In genomic region chr13:108632649-108633167, GRCh38 we compare ENCODE assay signal across 1 cellular context.
TF ChIP-seq lines count a peak whose summit lies in the region.

No MANE protein-coding gene starts in this region.

TF ChIP-seq in GM12878, 131 proteins besides CTCF, POLR2A, EP300 and RAD21 (continued from another document):
- TF ChIP-seq, protein P1, sequence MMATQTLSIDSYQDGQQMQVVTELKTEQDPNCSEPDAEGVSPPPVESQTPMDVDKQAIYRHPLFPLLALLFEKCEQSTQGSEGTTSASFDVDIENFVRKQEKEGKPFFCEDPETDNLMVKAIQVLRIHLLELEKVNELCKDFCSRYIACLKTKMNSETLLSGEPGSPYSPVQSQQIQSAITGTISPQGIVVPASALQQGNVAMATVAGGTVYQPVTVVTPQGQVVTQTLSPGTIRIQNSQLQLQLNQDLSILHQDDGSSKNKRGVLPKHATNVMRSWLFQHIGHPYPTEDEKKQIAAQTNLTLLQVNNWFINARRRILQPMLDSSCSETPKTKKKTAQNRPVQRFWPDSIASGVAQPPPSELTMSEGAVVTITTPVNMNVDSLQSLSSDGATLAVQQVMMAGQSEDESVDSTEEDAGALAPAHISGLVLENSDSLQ (IDR thresholded peaks at IDR 0.05), result no peak
- TF ChIP-seq MTA2 (IDR thresholded peaks at IDR 0.05; ENCODE audit: low read depth) (peak; percentile 13; the same call in 1 of the 2 replicates), POLR2AphosphoS5 (IDR thresholded peaks at IDR 0.05; ENCODE audit: low read length) (no peak), ZZZ3 (IDR thresholded peaks at IDR 0.05; ENCODE audit: control insufficient read depth, insufficient read length, low read depth) (no peak), NFXL1 (IDR thresholded peaks at IDR 0.05; ENCODE audit: borderline replicate concordance) (no peak)
- TF ChIP-seq, protein P2, sequence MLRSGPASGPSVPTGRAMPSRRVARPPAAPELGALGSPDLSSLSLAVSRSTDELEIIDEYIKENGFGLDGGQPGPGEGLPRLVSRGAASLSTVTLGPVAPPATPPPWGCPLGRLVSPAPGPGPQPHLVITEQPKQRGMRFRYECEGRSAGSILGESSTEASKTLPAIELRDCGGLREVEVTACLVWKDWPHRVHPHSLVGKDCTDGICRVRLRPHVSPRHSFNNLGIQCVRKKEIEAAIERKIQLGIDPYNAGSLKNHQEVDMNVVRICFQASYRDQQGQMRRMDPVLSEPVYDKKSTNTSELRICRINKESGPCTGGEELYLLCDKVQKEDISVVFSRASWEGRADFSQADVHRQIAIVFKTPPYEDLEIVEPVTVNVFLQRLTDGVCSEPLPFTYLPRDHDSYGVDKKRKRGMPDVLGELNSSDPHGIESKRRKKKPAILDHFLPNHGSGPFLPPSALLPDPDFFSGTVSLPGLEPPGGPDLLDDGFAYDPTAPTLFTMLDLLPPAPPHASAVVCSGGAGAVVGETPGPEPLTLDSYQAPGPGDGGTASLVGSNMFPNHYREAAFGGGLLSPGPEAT (IDR thresholded peaks at IDR 0.05; ENCODE audit: low read depth), result peak; percentile 25; the same call in 1 of the 2 replicates
